1 cellular context compared by ENCODE assay signal in genomic region chr5:1164696-1165630, GRCh38.
TF ChIP-seq lines count a peak whose summit lies in the region.

No MANE protein-coding gene starts in this region.

TF ChIP-seq in K562, 482 proteins besides CTCF, POLR2A, EP300 and RAD21:
- peak; percentile 82 for TF ChIP-seq ZFP36 (IDR thresholded peaks at IDR 0.05; ENCODE audit: low read depth, low read length, partially characterized antibody)
- TF ChIP-seq ELK1 (CRISPR knock-in tag; IDR thresholded peaks at IDR 0.05), result no peak
- TF ChIP-seq SMAD4 (CRISPR knock-in tag; conservative IDR thresholded peaks at IDR 0.05), result peak; percentile 34; the same call in 1 of the 2 replicates
- TF ChIP-seq ZNF263 (CRISPR knock-in tag; IDR thresholded peaks at IDR 0.05; ENCODE audit: borderline replicate concordance), result peak; percentile 95
- TF ChIP-seq ESRRA (IDR thresholded peaks at IDR 0.05; ENCODE audit: borderline replicate concordance, low read depth), result peak; percentile 96
- peak; percentile 21; the same call in 1 of the 2 replicates for TF ChIP-seq VEZF1 (CRISPR knock-in tag; IDR thresholded peaks at IDR 0.05)
